In the genomic region with DNA sequence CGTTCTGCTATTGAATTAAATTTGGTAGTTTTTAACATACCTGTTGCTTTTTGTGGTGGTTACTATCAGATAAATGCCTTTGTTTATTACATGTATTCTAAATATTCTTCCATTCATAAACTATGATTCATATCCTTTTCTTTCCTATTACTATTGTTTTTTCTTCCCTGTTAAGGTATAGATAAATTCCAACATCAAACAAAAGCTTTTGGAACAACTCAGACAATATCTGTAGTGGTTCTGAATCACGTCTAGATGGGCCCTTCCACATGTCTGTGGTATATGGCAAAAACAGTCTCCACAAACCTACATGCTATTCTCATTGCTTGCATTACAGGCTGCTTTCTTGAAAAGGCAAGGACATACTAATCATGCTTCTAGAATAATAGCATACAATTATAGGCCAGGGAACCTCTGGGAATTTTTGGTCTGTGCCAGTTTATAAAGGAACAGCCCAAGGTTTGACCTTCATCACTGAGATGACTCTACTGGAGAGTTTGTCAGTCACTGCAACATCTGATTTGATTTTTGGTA, we compare ENCODE assay signal across 15 cellular contexts. TPM values are rescaled to one million over a fixed set of nuclear protein-coding genes. Genes with fewer than 3 reads are reported as not detected.
DNase-seq lines count a peak whose midpoint lies in the region; ATAC-seq and TF ChIP-seq lines count a peak whose summit lies in the region.
"Had no signal": no experiment of that assay in that cellular context is flagged by ENCODE, and none has a peak within 500 bp of the region (broad histone marks: within the 10 kb centered on the region; RNA-seq: fewer than 3 reads in every experiment).

No MANE protein-coding gene starts in this region.

- no peak overlapping the region for H3K27ac ChIP-seq in foreskin keratinocyte
- H3K27ac ChIP-seq: HL-60, SK-N-MC had no signal

- H3K4me3 ChIP-seq in AG10803 (ENCODE audit: low read length) = no peak overlapping the region
- H3K4me3 ChIP-seq: K562, SK-N-MC had no signal

- no peak for TF ChIP-seq CTCF in AG10803 (conservative IDR thresholded peaks at IDR 0.05; ENCODE audit: low read length)
- no peak for TF ChIP-seq CTCF in foreskin keratinocyte (conservative IDR thresholded peaks at IDR 0.05)

- no peaks in the 10 kb centered on the region for H3K27me3 ChIP-seq in foreskin keratinocyte

- DNase-seq in AG10803 (ENCODE audit: low read depth) (peak; percentile 9), G401 (ENCODE audit: low spot score) (peak; percentile 8), SW480 (ENCODE audit: low spot score) (peak; percentile 49), foreskin keratinocyte (peak; percentile 32 to 52), dedifferentiated amniotic fluid mesenchymal stem cell (ENCODE audit: extremely low spot score) (no peak)
- DNase-seq in activated effector memory CD4-positive, alpha-beta T cell treated with Interleukin-2 at 50 U/mL for 16 hours = no peak
- DNase-seq: CD4-positive, alpha-beta memory T cell; DND-41; NCI-H146; NCI-H226; NCI-H526 had no signal

- H3K4me1 ChIP-seq in foreskin keratinocyte = peaks cover 12% of the 10 kb centered on the region

- in situ Hi-C loops in G401 (cut with HindIII; ENCODE audit: low sequenced_read_pairs) = no loop called here

- ATAC-seq in foreskin keratinocyte = peak; percentile 41
- ATAC-seq in GM18502 (IDR thresholded peaks at IDR 0.05; ENCODE audit: poor library complexity, unreplicated experiment) = no peak
- ATAC-seq: K562 had no signal

RNA-seq across cellular contexts. Expression of a gene that starts 6.4 kb away (rescaled TPM):
- 0.12 and 0.85 TPM in 2 replicates for total RNA-seq in G401 (2014; rRNA removed; shearing (Covaris generic))
- total RNA-seq in foreskin keratinocyte = 13.8 and 15.8 TPM in 2 replicates
- 3.9 and 5.3 TPM in 2 replicates for polyA plus RNA-seq in foreskin keratinocyte

Comparison
In these comparisons a context has a peak if more than half of its experiments do, and no peak if none do; other contexts are left out.
1. DNase-seq: peak in AG10803 (single experiment), G401 (single experiment), SW480 (single experiment) and foreskin keratinocyte (2 of 2); none in activated effector memory CD4-positive, alpha-beta T cell treated with Interleukin-2 at 50 U/mL for 16 hours (single experiment) and dedifferentiated amniotic fluid mesenchymal stem cell (single experiment).